19 cellular contexts compared by ENCODE assay signal in genomic region chr7:43808410-43808809, GRCh38. TPM values are rescaled to one million over a fixed set of nuclear protein-coding genes. Genes with fewer than 3 reads are reported as not detected.
DNase-seq lines count a peak whose midpoint lies in the region; ATAC-seq, FAIRE-seq and TF ChIP-seq lines count a peak whose summit lies in the region.
"Had no signal": no experiment of that assay in that cellular context is flagged by ENCODE, and none has a peak within 500 bp of the region (broad histone marks: within the 10 kb centered on the region; RNA-seq: fewer than 3 reads in every experiment).

No MANE protein-coding gene starts in this region.

- no peaks in the 10 kb centered on the region for H3K9me1 ChIP-seq in K562 (ENCODE audit: control insufficient read depth, insufficient read depth, low read length)

- POLR2A ChIA-PET in K562 (lab: Yijun Ruan, JAX): no interaction called here

- TF ChIP-seq CTCF in K562 (IDR thresholded peaks at IDR 0.05 in 2 of 3, conservative IDR thresholded peaks at IDR 0.05 in 1 of 3; ENCODE audit: insufficient read depth in 2 of 3, low read depth in 1 of 3, low read length in 3 of 3): no peak

- H4K20me1 ChIP-seq in K562 (replicated peaks; ENCODE audit: control insufficient read depth, insufficient read depth, low read length): no peaks in the 10 kb centered on the region

- DNase-seq in stimulated activated CD8-positive, alpha-beta memory T cell treated with anti-CD3 and anti-CD28 coated beads, Interleukin-12 subunit alpha, Interleukin-12 subunit beta, amount 100 ng/mL, for 4 hours (ENCODE audit: low read depth): peak; percentile 5
- DNase-seq in stimulated activated CD8-positive, alpha-beta memory T cell treated with anti-CD3 and anti-CD28 coated beads, Interleukin-4, amount 100 ng/mL, for 48 hours: no peak
- DNase-seq in K562 (ENCODE audit: extremely low read depth in 1 of 4, low spot score in 3 of 4) (no peak), OCI-M1 (lab: John Stamatoyannopoulos, UW) (no peak), T1000 (lab: John Stamatoyannopoulos, UW) (no peak)
- DNase-seq in natural killer cell treated with Interleukin-12 subunit alpha and Interleukin-12 subunit beta and Interleukin-15 and Interleukin-18, amount 100 ng/mL, for 72 hours (ENCODE audit: low spot score): peak; percentile 72
- DNase-seq: BE2C; CD4-positive, CD25-positive, alpha-beta regulatory T cell; DMS153; GOT3; KG1; NCI-H1417; NCI-H187; NCI-H2227 treated with DMSO at 0.1 percent for 48 hours; NCI-H524 had no signal

- no peak overlapping the region for H3K9ac ChIP-seq in K562 (ENCODE audit: insufficient read depth in 1 of 2, low read depth in 2 of 2, low read length in 2 of 2)

- H3K4me2 ChIP-seq in K562 (ENCODE audit: insufficient read depth, low read length): no peak overlapping the region

- H3K4me1 ChIP-seq in K562 (replicated peaks in 1 of 2; ENCODE audit: control insufficient read depth in 2 of 2, insufficient read depth in 2 of 2, low read length in 2 of 2): peaks cover 0 to 3% of the 10 kb centered on the region in 2 experiments; a peak in 2 of 5 replicates
- H3K4me1 ChIP-seq: BE2C, SJSA1 had no signal

- CTCF ChIA-PET in K562 (lab: Yijun Ruan, JAX; ENCODE audit: low intra/inter-chr PET ratio): no interaction called here

- 89% methylated on average over 11 of the region's 11 CpGs for WGBS in K562 (ENCODE audit: insufficient coverage, low coverage, missing lambda C conversion rate)

- ATAC-seq in K562: no peak
- ATAC-seq in natural killer cell treated with Interleukin-12 subunit alpha and Interleukin-12 subunit beta and Interleukin-15 and Interleukin-18, amount 100 ng/mL, for 72 hours: peak; percentile 71 to 87
- no peak for ATAC-seq in GM19463 (IDR thresholded peaks at IDR 0.05; ENCODE audit: unreplicated experiment)
- ATAC-seq: GM12878 had no signal

- H3K36me3 Mint-ChIP-seq in natural killer cell treated with Interleukin-12 subunit alpha and Interleukin-12 subunit beta and Interleukin-15 and Interleukin-18, amount 100 ng/mL, for 72 hours: peaks cover 6% of the 10 kb centered on the region

- TF ChIP-seq EP300 in K562 (IDR thresholded peaks at IDR 0.05; ENCODE audit: low read length): no peak

- no peak overlapping the region for H3K27ac ChIP-seq in K562 (ENCODE audit: extremely low read depth, low read depth, low read length)
- H3K27ac ChIP-seq: SJSA1 had no signal

- TF ChIP-seq POLR2A in K562 (conservative IDR thresholded peaks at IDR 0.05): no peak

- no peak overlapping the region for H3K4me3 ChIP-seq in K562
- H3K4me3 ChIP-seq: GM12878, SJSA1 had no signal

- no peaks in the 10 kb centered on the region for H3K27me3 ChIP-seq in K562 (ENCODE audit: control insufficient read depth in 2 of 2, insufficient read depth in 2 of 2, low read length in 2 of 2)
- H3K27me3 ChIP-seq: BE2C, SJSA1 had no signal

- H3K9me3 ChIP-seq in K562 (replicated peaks; ENCODE audit: control insufficient read depth, insufficient read depth, low read depth, low read length): no peaks in the 10 kb centered on the region; the same call in 1 of the 2 replicates
- H3K9me3 ChIP-seq: BE2C, SJSA1 had no signal

- H3K9me3 Mint-ChIP-seq in natural killer cell treated with Interleukin-12 subunit alpha and Interleukin-12 subunit beta and Interleukin-15 and Interleukin-18, amount 100 ng/mL, for 72 hours: no peaks in the 10 kb centered on the region

- intact Hi-C loops in K562 (cut with micrococcal nuclease): no loop called here

- peaks cover 22% of the 10 kb centered on the region; the same call in 2 of the 3 replicates for H3K36me3 ChIP-seq in K562 (ENCODE audit: control insufficient read depth, insufficient read depth, low read length)

- H2AFZ ChIP-seq in K562 (ENCODE audit: low read depth, low read length): no peak overlapping the region

- no TSS peak for BruUV-seq in K562 (replicated peaks; lab: Mats Ljungman, UMichigan)

- no peaks in the 10 kb centered on the region for H3K79me2 ChIP-seq in K562 (ENCODE audit: control insufficient read depth, insufficient read depth, low read length)

- in situ Hi-C loops in K562 (cut with MboI): no loop called here

- TF ChIP-seq RAD21 in K562 (CRISPR knock-in tag; conservative IDR thresholded peaks at IDR 0.05 in 1 of 2, IDR thresholded peaks at IDR 0.05 in 1 of 2): no peak

- H3K4me3 Mint-ChIP-seq in natural killer cell treated with Interleukin-12 subunit alpha and Interleukin-12 subunit beta and Interleukin-15 and Interleukin-18, amount 100 ng/mL, for 72 hours: peak overlapping the region; percentile 73
- H3K4me3 Mint-ChIP-seq: CD4-positive, CD25-positive, alpha-beta regulatory T cell had no signal

- no peak for FAIRE-seq in K562 (lab: Jason Lieb, UNC)
- FAIRE-seq: A204.1, GM12878 had no signal

- no peaks in the 10 kb centered on the region for H3K27me3 Mint-ChIP-seq in natural killer cell treated with Interleukin-12 subunit alpha and Interleukin-12 subunit beta and Interleukin-15 and Interleukin-18, amount 100 ng/mL, for 72 hours

- H3K4me1 Mint-ChIP-seq in natural killer cell treated with Interleukin-12 subunit alpha and Interleukin-12 subunit beta and Interleukin-15 and Interleukin-18, amount 100 ng/mL, for 72 hours (ENCODE audit: low read depth in 2 of 2): peaks cover 32 to 39% of the 10 kb centered on the region in 2 donors
- H3K4me1 Mint-ChIP-seq: CD4-positive, CD25-positive, alpha-beta regulatory T cell had no signal

- H3K27ac Mint-ChIP-seq in natural killer cell treated with Interleukin-12 subunit alpha and Interleukin-12 subunit beta and Interleukin-15 and Interleukin-18, amount 100 ng/mL, for 72 hours: peak overlapping the region; percentile 49 to 63

TF ChIP-seq in K562, 482 proteins besides CTCF, POLR2A, EP300 and RAD21 (continues in another document):
- TF ChIP-seq ZBTB11 (CRISPR knock-in tag; IDR thresholded peaks at IDR 0.05) (peak in 1 of 3 experiments; percentile 26; a peak in 1 of 6 replicates), ZBTB33 (CRISPR knock-in tag; IDR thresholded peaks at IDR 0.05) (peak; percentile 81)

RNA-seq across cellular contexts. Expression of gene BLVRA, which starts 49.9 kb away (rescaled TPM):
- 13.8 and 14.5 TPM in 2 replicates for total RNA-seq in K562 (2011; cell fraction: chromatin; rRNA removed; ENCODE audit: low replicate concordance)
- total RNA-seq in K562 (2011; cell fraction: nucleolus; rRNA removed): 9.5 and 15.5 TPM in 2 replicates
- 13.6 and 14.7 TPM in 2 replicates for total RNA-seq in K562 (2011; cell fraction: nucleoplasm; rRNA removed)
- total RNA-seq in K562 (2014; rRNA removed): 48.2 and 59.6 TPM in 2 replicates
- total RNA-seq in K562 (2014; rRNA removed; fragmentation: Illumina TruSeq; extraction: Trizol): 54.4 and 54.8 TPM in 2 replicates
- 48.3 and 48.5 TPM in 2 replicates for total RNA-seq in K562 (2015; rRNA removed; fragmentation: Illumina TruSeq; extraction: Trizol)
- 50.9 and 56.6 TPM in 2 replicates for total RNA-seq in K562 (2021)
- polyA plus RNA-seq in K562 (2011; rRNA removed): 52.5 and 61.5 TPM in 2 replicates
- polyA plus RNA-seq in K562 (2011; cell fraction: cytosol; rRNA removed): 29.0 and 42.5 TPM in 2 replicates
- 11.2 and 19.2 TPM in 2 replicates for polyA plus RNA-seq in K562 (2011; cell fraction: nucleus; rRNA removed)
- polyA plus RNA-seq in K562 (2012): 79.1 and 113 TPM in 2 replicates
- 64.2 and 69.0 TPM in 2 replicates for polyA plus RNA-seq in K562 (2014; fragmentation: Illumina TruSeq; extraction: Trizol)
- 100 to 1,000 TPM; 125 to 147 TPM for polyA plus RNA-seq in K562 (2014; fragmentation: Nextera tagmentation; extraction: Ambion mirVana)
- polyA plus RNA-seq in K562 (2014; rRNA removed): 77.7 and 79.7 TPM in 2 replicates
- polyA minus RNA-seq in K562 (2011; rRNA and poly(A)+ RNA removed): 36.3 and 37.4 TPM in 2 replicates
- polyA minus RNA-seq in K562 (2011; cell fraction: cytosol; rRNA and poly(A)+ RNA removed): 20.9 and 23.4 TPM in 2 replicates
- 6.1 and 10.4 TPM in 2 replicates for polyA minus RNA-seq in K562 (2011; cell fraction: nucleus; rRNA and poly(A)+ RNA removed)
- total RNA-seq in natural killer cell treated with Interleukin-12 subunit alpha and Interleukin-12 subunit beta and Interleukin-15 and Interleukin-18, amount 100 ng/mL, for 72 hours: 10 to 100 TPM; 34.6 to 62.0 TPM

Comparison
In these comparisons a context has a peak if more than half of its experiments do, and no peak if none do; other contexts are left out.
1. DNase-seq: peak in stimulated activated CD8-positive, alpha-beta memory T cell treated with anti-CD3 and anti-CD28 coated beads, Interleukin-12 subunit alpha, Interleukin-12 subunit beta, amount 100 ng/mL, for 4 hours (single experiment) and natural killer cell treated with Interleukin-12 subunit alpha and Interleukin-12 subunit beta and Interleukin-15 and Interleukin-18, amount 100 ng/mL, for 72 hours (single experiment); none in stimulated activated CD8-positive, alpha-beta memory T cell treated with anti-CD3 and anti-CD28 coated beads, Interleukin-4, amount 100 ng/mL, for 48 hours (single experiment), K562 (0 of 4), OCI-M1 (single experiment) and T1000 (single experiment).
2. ATAC-seq: peak in natural killer cell treated with Interleukin-12 subunit alpha and Interleukin-12 subunit beta and Interleukin-15 and Interleukin-18, amount 100 ng/mL, for 72 hours (2 of 2); none in K562 (single experiment) and GM19463 (single experiment).